In the genomic region with DNA sequence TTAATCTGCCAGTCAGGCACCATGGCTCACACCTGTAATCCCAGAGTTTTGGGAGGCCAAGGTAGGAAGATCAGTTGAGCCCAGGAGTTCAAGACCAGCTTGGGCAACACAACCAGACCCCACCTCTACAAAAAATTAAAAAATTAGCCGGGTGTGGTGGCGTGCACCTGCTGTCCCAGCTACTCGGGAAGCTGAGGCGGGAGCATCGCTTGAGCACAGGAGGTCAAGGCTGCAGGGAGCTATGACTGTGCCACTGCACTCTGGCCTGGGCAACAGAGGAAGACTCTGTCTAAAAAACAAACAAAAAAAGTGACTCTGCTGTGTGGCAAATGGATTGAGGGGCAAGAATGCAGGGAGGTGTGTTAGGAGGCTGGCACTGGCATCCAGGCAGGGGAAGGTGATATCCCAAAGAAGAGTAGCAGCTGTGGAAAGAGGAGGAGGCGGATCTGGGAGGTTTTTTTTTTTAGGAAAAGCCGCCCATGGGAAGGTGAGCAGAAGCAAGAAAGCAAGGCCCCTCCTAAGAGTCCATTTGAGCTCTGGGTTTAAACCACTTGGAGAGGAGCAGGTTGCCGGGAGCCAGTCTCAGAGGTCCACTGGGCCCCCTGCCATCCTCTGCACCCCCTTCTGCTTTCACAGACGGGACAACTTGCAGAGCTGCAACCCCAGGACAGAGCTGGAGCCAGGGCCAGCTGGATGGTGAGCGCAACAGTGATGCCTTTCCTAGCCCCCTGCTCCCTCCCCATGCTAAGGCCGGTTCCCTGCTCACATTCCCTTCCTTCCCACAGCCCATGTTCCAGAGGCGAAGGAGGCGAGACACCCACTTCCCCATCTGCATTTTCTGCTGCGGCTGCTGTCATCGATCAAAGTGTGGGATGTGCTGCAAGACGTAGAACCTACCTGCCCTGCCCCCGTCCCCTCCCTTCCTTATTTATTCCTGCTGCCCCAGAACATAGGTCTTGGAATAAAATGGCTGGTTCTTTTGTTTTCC, we compare ENCODE assay signal across 1 cellular context.
TF ChIP-seq lines count a peak whose summit lies in the region.

No MANE protein-coding gene starts in this region.

TF ChIP-seq in HepG2, 621 proteins besides CTCF, POLR2A, EP300 and RAD21:
- TF ChIP-seq, protein P1, sequence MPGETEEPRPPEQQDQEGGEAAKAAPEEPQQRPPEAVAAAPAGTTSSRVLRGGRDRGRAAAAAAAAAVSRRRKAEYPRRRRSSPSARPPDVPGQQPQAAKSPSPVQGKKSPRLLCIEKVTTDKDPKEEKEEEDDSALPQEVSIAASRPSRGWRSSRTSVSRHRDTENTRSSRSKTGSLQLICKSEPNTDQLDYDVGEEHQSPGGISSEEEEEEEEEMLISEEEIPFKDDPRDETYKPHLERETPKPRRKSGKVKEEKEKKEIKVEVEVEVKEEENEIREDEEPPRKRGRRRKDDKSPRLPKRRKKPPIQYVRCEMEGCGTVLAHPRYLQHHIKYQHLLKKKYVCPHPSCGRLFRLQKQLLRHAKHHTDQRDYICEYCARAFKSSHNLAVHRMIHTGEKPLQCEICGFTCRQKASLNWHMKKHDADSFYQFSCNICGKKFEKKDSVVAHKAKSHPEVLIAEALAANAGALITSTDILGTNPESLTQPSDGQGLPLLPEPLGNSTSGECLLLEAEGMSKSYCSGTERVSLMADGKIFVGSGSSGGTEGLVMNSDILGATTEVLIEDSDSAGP (CRISPR knock-in tag; IDR thresholded peaks at IDR 0.05; ENCODE audit: borderline replicate concordance): peak; percentile 20; the same call in 1 of the 2 replicates
- peak; percentile 64 for TF ChIP-seq NR2F6 (IDR thresholded peaks at IDR 0.05)
- peak; percentile 72 for TF ChIP-seq NR2F6 (CRISPR knock-in tag; IDR thresholded peaks at IDR 0.05)
- no peak for TF ChIP-seq JUNB (CRISPR knock-in tag; IDR thresholded peaks at IDR 0.05; ENCODE audit: borderline replicate concordance)
- TF ChIP-seq ZFP90 (CRISPR knock-in tag; IDR thresholded peaks at IDR 0.05; ENCODE audit: borderline replicate concordance): peak; percentile 97
- TF ChIP-seq RARA (CRISPR knock-in tag; IDR thresholded peaks at IDR 0.05): 0 out of 2 replicates have a peak, but pooled peaks have one; percentile 18
- no peak for TF ChIP-seq SRSF9 (IDR thresholded peaks at IDR 0.05; ENCODE audit: borderline replicate concordance, insufficient read depth, low read depth, low read length, poor library complexity, severe bottlenecking)
- peak; percentile 96 for TF ChIP-seq ZNF460 (CRISPR knock-in tag; IDR thresholded peaks at IDR 0.05; ENCODE audit: borderline replicate concordance)
- 0 out of 2 replicates have a peak, but pooled peaks have one; percentile 26 for TF ChIP-seq ZBTB38 (CRISPR knock-in tag; IDR thresholded peaks at IDR 0.05)
- peak in 1 of 2 experiments; percentile 43; a peak in 1 of 4 replicates for TF ChIP-seq NR2F1 (CRISPR knock-in tag; IDR thresholded peaks at IDR 0.05)
- TF ChIP-seq, protein P2, sequence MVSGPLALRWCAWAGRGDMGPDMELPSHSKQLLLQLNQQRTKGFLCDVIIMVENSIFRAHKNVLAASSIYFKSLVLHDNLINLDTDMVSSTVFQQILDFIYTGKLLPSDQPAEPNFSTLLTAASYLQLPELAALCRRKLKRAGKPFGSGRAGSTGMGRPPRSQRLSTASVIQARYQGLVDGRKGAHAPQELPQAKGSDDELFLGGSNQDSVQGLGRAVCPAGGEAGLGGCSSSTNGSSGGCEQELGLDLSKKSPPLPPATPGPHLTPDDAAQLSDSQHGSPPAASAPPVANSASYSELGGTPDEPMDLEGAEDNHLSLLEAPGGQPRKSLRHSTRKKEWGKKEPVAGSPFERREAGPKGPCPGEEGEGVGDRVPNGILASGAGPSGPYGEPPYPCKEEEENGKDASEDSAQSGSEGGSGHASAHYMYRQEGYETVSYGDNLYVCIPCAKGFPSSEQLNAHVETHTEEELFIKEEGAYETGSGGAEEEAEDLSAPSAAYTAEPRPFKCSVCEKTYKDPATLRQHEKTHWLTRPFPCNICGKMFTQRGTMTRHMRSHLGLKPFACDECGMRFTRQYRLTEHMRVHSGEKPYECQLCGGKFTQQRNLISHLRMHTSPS (CRISPR knock-in tag; IDR thresholded peaks at IDR 0.05; ENCODE audit: low read depth): peak; percentile 72
- TF ChIP-seq, protein P3, sequence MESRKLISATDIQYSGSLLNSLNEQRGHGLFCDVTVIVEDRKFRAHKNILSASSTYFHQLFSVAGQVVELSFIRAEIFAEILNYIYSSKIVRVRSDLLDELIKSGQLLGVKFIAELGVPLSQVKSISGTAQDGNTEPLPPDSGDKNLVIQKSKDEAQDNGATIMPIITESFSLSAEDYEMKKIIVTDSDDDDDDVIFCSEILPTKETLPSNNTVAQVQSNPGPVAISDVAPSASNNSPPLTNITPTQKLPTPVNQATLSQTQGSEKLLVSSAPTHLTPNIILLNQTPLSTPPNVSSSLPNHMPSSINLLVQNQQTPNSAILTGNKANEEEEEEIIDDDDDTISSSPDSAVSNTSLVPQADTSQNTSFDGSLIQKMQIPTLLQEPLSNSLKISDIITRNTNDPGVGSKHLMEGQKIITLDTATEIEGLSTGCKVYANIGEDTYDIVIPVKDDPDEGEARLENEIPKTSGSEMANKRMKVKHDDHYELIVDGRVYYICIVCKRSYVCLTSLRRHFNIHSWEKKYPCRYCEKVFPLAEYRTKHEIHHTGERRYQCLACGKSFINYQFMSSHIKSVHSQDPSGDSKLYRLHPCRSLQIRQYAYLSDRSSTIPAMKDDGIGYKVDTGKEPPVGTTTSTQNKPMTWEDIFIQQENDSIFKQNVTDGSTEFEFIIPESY (CRISPR knock-in tag; IDR thresholded peaks at IDR 0.05): peak; percentile 63
- TF ChIP-seq ZNF552 (CRISPR knock-in tag; IDR thresholded peaks at IDR 0.05; ENCODE audit: borderline replicate concordance): no peak
- TF ChIP-seq, protein P4, sequence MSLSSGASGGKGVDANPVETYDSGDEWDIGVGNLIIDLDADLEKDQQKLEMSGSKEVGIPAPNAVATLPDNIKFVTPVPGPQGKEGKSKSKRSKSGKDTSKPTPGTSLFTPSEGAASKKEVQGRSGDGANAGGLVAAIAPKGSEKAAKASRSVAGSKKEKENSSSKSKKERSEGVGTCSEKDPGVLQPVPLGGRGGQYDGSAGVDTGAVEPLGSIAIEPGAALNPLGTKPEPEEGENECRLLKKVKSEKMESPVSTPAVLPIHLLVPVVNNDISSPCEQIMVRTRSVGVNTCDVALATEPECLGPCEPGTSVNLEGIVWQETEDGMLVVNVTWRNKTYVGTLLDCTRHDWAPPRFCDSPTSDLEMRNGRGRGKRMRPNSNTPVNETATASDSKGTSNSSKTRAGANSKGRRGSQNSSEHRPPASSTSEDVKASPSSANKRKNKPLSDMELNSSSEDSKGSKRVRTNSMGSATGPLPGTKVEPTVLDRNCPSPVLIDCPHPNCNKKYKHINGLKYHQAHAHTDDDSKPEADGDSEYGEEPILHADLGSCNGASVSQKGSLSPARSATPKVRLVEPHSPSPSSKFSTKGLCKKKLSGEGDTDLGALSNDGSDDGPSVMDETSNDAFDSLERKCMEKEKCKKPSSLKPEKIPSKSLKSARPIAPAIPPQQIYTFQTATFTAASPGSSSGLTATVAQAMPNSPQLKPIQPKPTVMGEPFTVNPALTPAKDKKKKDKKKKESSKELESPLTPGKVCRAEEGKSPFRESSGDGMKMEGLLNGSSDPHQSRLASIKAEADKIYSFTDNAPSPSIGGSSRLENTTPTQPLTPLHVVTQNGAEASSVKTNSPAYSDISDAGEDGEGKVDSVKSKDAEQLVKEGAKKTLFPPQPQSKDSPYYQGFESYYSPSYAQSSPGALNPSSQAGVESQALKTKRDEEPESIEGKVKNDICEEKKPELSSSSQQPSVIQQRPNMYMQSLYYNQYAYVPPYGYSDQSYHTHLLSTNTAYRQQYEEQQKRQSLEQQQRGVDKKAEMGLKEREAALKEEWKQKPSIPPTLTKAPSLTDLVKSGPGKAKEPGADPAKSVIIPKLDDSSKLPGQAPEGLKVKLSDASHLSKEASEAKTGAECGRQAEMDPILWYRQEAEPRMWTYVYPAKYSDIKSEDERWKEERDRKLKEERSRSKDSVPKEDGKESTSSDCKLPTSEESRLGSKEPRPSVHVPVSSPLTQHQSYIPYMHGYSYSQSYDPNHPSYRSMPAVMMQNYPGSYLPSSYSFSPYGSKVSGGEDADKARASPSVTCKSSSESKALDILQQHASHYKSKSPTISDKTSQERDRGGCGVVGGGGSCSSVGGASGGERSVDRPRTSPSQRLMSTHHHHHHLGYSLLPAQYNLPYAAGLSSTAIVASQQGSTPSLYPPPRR (CRISPR knock-in tag; IDR thresholded peaks at IDR 0.05; ENCODE audit: borderline replicate concordance): no peak
- TF ChIP-seq ZMYM3 (CRISPR knock-in tag; IDR thresholded peaks at IDR 0.05): peak; percentile 49; the same call in 1 of the 2 replicates
- TF ChIP-seq CHD4 (IDR thresholded peaks at IDR 0.05; ENCODE audit: borderline replicate concordance, low read length): peak; percentile 57; the same call in 1 of the 2 replicates
- TF ChIP-seq ZMYM2 (CRISPR knock-in tag; IDR thresholded peaks at IDR 0.05): peak; percentile 57; the same call in 1 of the 2 replicates
